ENCODE assay signal across 25 cellular contexts in the genomic region with DNA sequence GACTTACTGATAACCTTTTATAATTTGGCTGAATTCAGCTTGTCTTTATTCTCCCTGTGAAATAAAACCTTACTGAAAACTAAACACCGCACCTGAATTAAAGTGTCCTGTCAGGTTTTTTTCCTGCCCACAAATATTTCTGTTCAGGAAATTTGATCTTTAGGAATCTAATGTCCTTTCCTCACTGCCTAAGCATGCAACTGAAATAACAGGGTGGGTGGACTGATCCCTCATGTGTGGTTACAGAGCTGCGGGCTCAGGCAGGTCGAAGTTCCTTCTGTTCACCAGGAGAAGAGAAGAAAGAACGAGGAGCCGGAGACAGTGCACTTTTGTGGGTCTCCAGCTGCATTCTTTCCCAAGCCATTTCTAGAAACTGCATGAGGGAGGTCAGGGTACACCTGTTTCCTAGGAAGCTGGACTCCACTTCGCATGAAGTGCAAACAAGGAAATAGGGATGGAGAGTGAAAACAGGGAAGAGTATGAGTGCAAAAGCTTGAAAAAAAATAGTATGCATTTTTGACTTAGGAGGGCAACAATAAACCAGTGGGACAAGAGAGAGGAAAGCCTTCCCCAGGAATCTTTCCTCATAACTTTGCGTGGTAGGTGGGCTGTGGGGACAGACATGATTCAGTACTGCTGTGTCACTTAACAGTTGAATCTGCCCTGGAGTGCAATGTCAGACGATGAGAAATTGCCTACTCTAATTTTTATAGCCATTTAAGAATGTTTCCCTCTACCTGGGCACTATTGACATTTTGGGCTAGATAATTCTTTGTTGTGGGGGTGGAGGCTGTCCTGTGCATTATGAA.
DNase-seq lines count a peak whose midpoint lies in the region; ATAC-seq and TF ChIP-seq lines count a peak whose summit lies in the region.
"Had no signal": no experiment of that assay in that cellular context is flagged by ENCODE, and none has a peak within 500 bp of the region (broad histone marks: within the 10 kb centered on the region; RNA-seq: fewer than 3 reads in every experiment).

No MANE protein-coding gene starts in this region.

- no peaks in the 10 kb centered on the region for H3K4me1 ChIP-seq in transverse colon
- H3K4me1 ChIP-seq: HAP-1 had no signal

- H3K9me3 Mint-ChIP-seq in progenitor cell of endocrine pancreas (ENCODE audit: low read depth): peaks cover 2% of the 10 kb centered on the region
- H3K9me3 Mint-ChIP-seq: activated naive CD4-positive, alpha-beta T cell treated with anti-CD3 and anti-CD28 coated beads, Interleukin-2, amount 50 U/mL, for 72 hours; T-cell had no signal

- TF ChIP-seq CTCF in astrocyte of the cerebellum (IDR thresholded peaks at IDR 0.05; ENCODE audit: low read depth, low read length, missing control alignments) (no peak), progenitor cell of endocrine pancreas (IDR thresholded peaks at IDR 0.05; ENCODE audit: unreplicated experiment) (no peak), GM20000 (IDR thresholded peaks at IDR 0.05; ENCODE audit: extremely low read depth, missing control alignments) (no peak), transverse colon (IDR thresholded peaks at IDR 0.05) (no peak)

- TF ChIP-seq RAD21 in Ishikawa (IDR thresholded peaks at IDR 0.05; ENCODE audit: low read depth): peak; percentile 24; the same call in 1 of the 2 replicates

- H3K27me3 Mint-ChIP-seq in progenitor cell of endocrine pancreas: no peaks in the 10 kb centered on the region
- H3K27me3 Mint-ChIP-seq: stimulated activated naive B cell treated with anti-CD40 and anti-IgM and Interleukin-4, amounts not matched to agents 10 μg/mL and 1 μg/mL and 100 μg/mL, for 72 hours had no signal

- H3K27ac ChIP-seq in transverse colon: no peak overlapping the region
- H3K27ac ChIP-seq: ovary had no signal

- in situ Hi-C loops in astrocyte of the cerebellum (cut with HindIII; ENCODE audit: low sequenced_read_pairs): no loop called here
- in situ Hi-C loops in transverse colon (cut with MboI; ENCODE audit: low pct_ligation_motif_present in 1 of 4, low pct_unique_long_range_greater_than_20kb in 1 of 4, low sequenced_read_pairs in 3 of 4): no loop called here

- peaks cover under 1% of the 10 kb centered on the region for H3K36me3 Mint-ChIP-seq in progenitor cell of endocrine pancreas (ENCODE audit: insufficient read depth)
- H3K36me3 Mint-ChIP-seq: activated naive CD4-positive, alpha-beta T cell treated with anti-CD3 and anti-CD28 coated beads, Interleukin-2, amount 50 U/mL, for 72 hours; brain; CD4-positive, CD25-positive, alpha-beta regulatory T cell; memory B cell; naive thymus-derived CD4-positive, alpha-beta T cell had no signal

- DNase-seq in astrocyte of the cerebellum (ENCODE audit: low read depth): peak; percentile 19
- peak; percentile 51 for DNase-seq in iris pigment epithelial cell (ENCODE audit: low read depth)
- no peak for DNase-seq in progenitor cell of endocrine pancreas (ENCODE audit: low spot score, unreplicated experiment)
- no peak for DNase-seq in H7
- no peak for DNase-seq in GM20000 (ENCODE audit: low spot score)
- no peak for DNase-seq in transverse colon
- DNase-seq: activated CD4-positive, alpha-beta T cell treated with anti-CD3 and anti-CD28 coated beads for 4 hours; CD4-positive, CD25-positive, alpha-beta regulatory T cell; cortex of kidney; DMS79; naive thymus-derived CD4-positive, alpha-beta T cell; NCI-H1105 treated with DMSO at 0.1 percent for 48 hours; NCI-H2107; NCI-H524 treated with DMSO at 0.1 percent for 48 hours; ovary; SHP77 treated with DMSO at 0.1 percent for 48 hours; stimulated activated CD4-positive, alpha-beta T cell treated with anti-CD3 and anti-CD28 coated beads, Interleukin-2, amount 100 ng/mL, for 24 hours; stimulated activated naive B cell treated with anti-CD40 and anti-IgM and Interleukin-4, amounts not matched to agents 10 μg/mL and 1 μg/mL and 100 μg/mL, for 72 hours; T-cell had no signal

- no peak for ATAC-seq in HG03095 (IDR thresholded peaks at IDR 0.05; ENCODE audit: unreplicated experiment)
- ATAC-seq: activated naive CD4-positive, alpha-beta T cell treated with anti-CD3 and anti-CD28 coated beads, Interleukin-2, amount 50 U/mL, for 72 hours; naive thymus-derived CD4-positive, alpha-beta T cell; stimulated activated naive B cell treated with anti-CD40 and anti-IgM and Interleukin-4, amounts not matched to agents 10 μg/mL and 1 μg/mL and 100 μg/mL, for 72 hours; T-cell had no signal

- TF ChIP-seq EP300 in Ishikawa (IDR thresholded peaks at IDR 0.05; ENCODE audit: borderline replicate concordance): peak; percentile 78
- no peak for TF ChIP-seq EP300 in transverse colon (IDR thresholded peaks at IDR 0.05; ENCODE audit: low read depth)

- 60 to 79% methylated on average over 4 to 8 of the region's 8 CpGs for WGBS in transverse colon (ENCODE audit: low coverage in 1 of 2), 2 donors

- no peaks in the 10 kb centered on the region for H3K9me3 ChIP-seq in transverse colon
- H3K9me3 ChIP-seq: HAP-1, ovary had no signal

- TF ChIP-seq POLR2A in transverse colon (IDR thresholded peaks at IDR 0.05): no peak

- H3K4me3 ChIP-seq in astrocyte of the cerebellum (ENCODE audit: low read depth, low read length): no peak overlapping the region
- no peak overlapping the region for H3K4me3 ChIP-seq in H7 (ENCODE audit: insufficient read depth, low read depth, low read length)
- no peak overlapping the region for H3K4me3 ChIP-seq in transverse colon
- H3K4me3 ChIP-seq: HAP-1, ovary had no signal

- H3K4me1 Mint-ChIP-seq in progenitor cell of endocrine pancreas (ENCODE audit: low read depth): peaks cover 14% of the 10 kb centered on the region
- H3K4me1 Mint-ChIP-seq: brain; memory B cell; naive thymus-derived CD4-positive, alpha-beta T cell had no signal

- H3K27ac Mint-ChIP-seq in progenitor cell of endocrine pancreas: peak overlapping the region; percentile 80
- H3K27ac Mint-ChIP-seq: CD4-positive, CD25-positive, alpha-beta regulatory T cell; memory B cell; naive thymus-derived CD4-positive, alpha-beta T cell; stimulated activated naive B cell treated with anti-CD40 and anti-IgM and Interleukin-4, amounts not matched to agents 10 μg/mL and 1 μg/mL and 100 μg/mL, for 72 hours; T-cell had no signal

- H3K4me3 Mint-ChIP-seq in progenitor cell of endocrine pancreas (ENCODE audit: low read depth): no peak overlapping the region
- H3K4me3 Mint-ChIP-seq: brain; CD4-positive, CD25-positive, alpha-beta regulatory T cell; memory B cell; naive thymus-derived CD4-positive, alpha-beta T cell; stimulated activated naive B cell treated with anti-CD40 and anti-IgM and Interleukin-4, amounts not matched to agents 10 μg/mL and 1 μg/mL and 100 μg/mL, for 72 hours; T-cell had no signal

- H3K27me3 ChIP-seq in H7 (ENCODE audit: control insufficient read depth, insufficient read depth, low read length) (no peaks in the 10 kb centered on the region), transverse colon (no peaks in the 10 kb centered on the region)
- H3K27me3 ChIP-seq: ovary had no signal

- intact Hi-C loops in transverse colon (cut with DNase I; ENCODE audit: low total_unique reads): no loop called here

- no peaks in the 10 kb centered on the region for H3K36me3 ChIP-seq in H7 (replicated peaks; ENCODE audit: control insufficient read depth, insufficient read depth, low read length)
- no peaks in the 10 kb centered on the region for H3K36me3 ChIP-seq in transverse colon
- H3K36me3 ChIP-seq: HAP-1, ovary had no signal

TF ChIP-seq in Ishikawa, 13 proteins besides CTCF, POLR2A, EP300 and RAD21 (continues in another document):
- TF ChIP-seq TAF1 (IDR thresholded peaks at IDR 0.05; ENCODE audit: low read depth) (no peak), CREB1 (IDR thresholded peaks at IDR 0.05; ENCODE audit: low read depth) (no peak), ZBTB7A (IDR thresholded peaks at IDR 0.05; ENCODE audit: low read depth) (no peak), TCF12 (IDR thresholded peaks at IDR 0.05; ENCODE audit: low read depth) (peak; percentile 69; the same call in 1 of the 2 replicates), CEBPB (IDR thresholded peaks at IDR 0.05) (peak; percentile 33; the same call in 1 of the 2 replicates), TEAD4 (IDR thresholded peaks at IDR 0.05) (peak; percentile 90), FOXM1 (IDR thresholded peaks at IDR 0.05; ENCODE audit: borderline replicate concordance, low read depth) (peak; percentile 67; the same call in 1 of the 2 replicates), YY1 (IDR thresholded peaks at IDR 0.05; ENCODE audit: low read depth) (no peak), MAX (IDR thresholded peaks at IDR 0.05) (peak; percentile 74), NFIC (IDR thresholded peaks at IDR 0.05) (0 out of 2 replicates have a peak, but pooled peaks have one; percentile 32), USF1 (IDR thresholded peaks at IDR 0.05) (no peak)

Comparison
In these comparisons a context has a peak if more than half of its experiments do, and no peak if none do; other contexts are left out.
1. DNase-seq: peak in astrocyte of the cerebellum (single experiment) and iris pigment epithelial cell (single experiment); none in progenitor cell of endocrine pancreas (single experiment), H7 (single experiment), GM20000 (single experiment) and transverse colon (single experiment).